Comparison of ENCODE assay signal across 11 cellular contexts in genomic region chr2:238727585-238728321, GRCh38.
DNase-seq lines count a peak whose midpoint lies in the region; ATAC-seq lines count a peak whose summit lies in the region.
"Had no signal": no experiment of that assay in that cellular context is flagged by ENCODE, and none has a peak within 500 bp of the region (broad histone marks: within the 10 kb centered on the region; RNA-seq: fewer than 3 reads in every experiment).

No MANE protein-coding gene starts in this region.

- peak overlapping the region; percentile 84 for H3K9ac ChIP-seq in adipocyte (ENCODE audit: low read length)

- H3K4me1 ChIP-seq in ACC112 (ENCODE audit: control insufficient read depth, insufficient read depth, low read length, unreplicated experiment) (peaks cover 28% of the 10 kb centered on the region), adipocyte (ENCODE audit: control insufficient read depth, insufficient read depth, low read length) (peaks cover 56% of the 10 kb centered on the region)

- ATAC-seq in Right ventricle myocardium superior (ENCODE audit: poor library complexity) = peak; percentile 75
- ATAC-seq: K562 had no signal

- DNase-seq in adipocyte (ENCODE audit: low read depth) (peak; percentile 69), Right ventricle myocardium superior (peak; percentile 72), posterior vena cava (ENCODE audit: low spot score) (peak; percentile 91), hepatic stellate cell (ENCODE audit: low spot score) (no peak), kidney glomerular epithelial cell (lab: John Stamatoyannopoulos, UW) (no peak), CD1c-positive myeloid dendritic cell (ENCODE audit: extremely low spot score) (no peak)
- no peak for DNase-seq in stimulated activated CD4-positive, alpha-beta T cell treated with anti-CD3 and anti-CD28 coated beads, Interleukin-1b, Interleukin-23, amount 100 ng/mL, for 48 hours
- DNase-seq: activated T-cell treated with anti-CD3 and anti-CD28 coated beads, Interleukin-2, amount 50 U/mL, for 24 hours; central memory CD4-positive, alpha-beta T cell had no signal

- peak overlapping the region; percentile 63 for H3K27ac ChIP-seq in ACC112 (ENCODE audit: low read depth, low read length)

- no peaks in the 10 kb centered on the region for H3K27me3 ChIP-seq in ACC112 (ENCODE audit: insufficient read depth, low read length)
- no peaks in the 10 kb centered on the region for H3K27me3 ChIP-seq in adipocyte (replicated peaks; ENCODE audit: control insufficient read depth, insufficient read depth, low read length)

- intact Hi-C loops in Right ventricle myocardium superior (cut with DNase I) = no loop called here
- intact Hi-C loops in posterior vena cava (cut with DNase I) = loop anchor here in 1 of 2 donors (10.0 kb wide), 1 partner anchor 57 kb away; no protein-coding TSS in a partner anchor

- H2AFZ ChIP-seq in ACC112 (ENCODE audit: low read length, unreplicated experiment) = no peak overlapping the region

- no peaks in the 10 kb centered on the region for H3K79me2 ChIP-seq in ACC112 (ENCODE audit: control insufficient read depth, insufficient read depth, low read length, unreplicated experiment)

- H3K4me3 ChIP-seq in ACC112 (ENCODE audit: low read depth, low read length) (no peak overlapping the region), adipocyte (ENCODE audit: low read length) (peak overlapping the region; percentile 63)
- H3K4me3 ChIP-seq: K562 had no signal

- peaks cover 4% of the 10 kb centered on the region for H3K9me3 ChIP-seq in adipocyte (ENCODE audit: control insufficient read depth, low read length)

- H3K36me3 ChIP-seq in ACC112 (ENCODE audit: insufficient read depth, low read length) = no peaks in the 10 kb centered on the region
- H3K36me3 ChIP-seq in adipocyte (ENCODE audit: control insufficient read depth, insufficient read depth, low read length, severe bottlenecking) = no peaks in the 10 kb centered on the region

Comparison
In these comparisons a context has a peak if more than half of its experiments do, and no peak if none do; other contexts are left out.
1. DNase-seq: peak in adipocyte (single experiment), Right ventricle myocardium superior (single experiment) and posterior vena cava (single experiment); none in stimulated activated CD4-positive, alpha-beta T cell treated with anti-CD3 and anti-CD28 coated beads, Interleukin-1b, Interleukin-23, amount 100 ng/mL, for 48 hours (single experiment), hepatic stellate cell (single experiment), kidney glomerular epithelial cell (single experiment) and CD1c-positive myeloid dendritic cell (single experiment).